In the genomic region with DNA sequence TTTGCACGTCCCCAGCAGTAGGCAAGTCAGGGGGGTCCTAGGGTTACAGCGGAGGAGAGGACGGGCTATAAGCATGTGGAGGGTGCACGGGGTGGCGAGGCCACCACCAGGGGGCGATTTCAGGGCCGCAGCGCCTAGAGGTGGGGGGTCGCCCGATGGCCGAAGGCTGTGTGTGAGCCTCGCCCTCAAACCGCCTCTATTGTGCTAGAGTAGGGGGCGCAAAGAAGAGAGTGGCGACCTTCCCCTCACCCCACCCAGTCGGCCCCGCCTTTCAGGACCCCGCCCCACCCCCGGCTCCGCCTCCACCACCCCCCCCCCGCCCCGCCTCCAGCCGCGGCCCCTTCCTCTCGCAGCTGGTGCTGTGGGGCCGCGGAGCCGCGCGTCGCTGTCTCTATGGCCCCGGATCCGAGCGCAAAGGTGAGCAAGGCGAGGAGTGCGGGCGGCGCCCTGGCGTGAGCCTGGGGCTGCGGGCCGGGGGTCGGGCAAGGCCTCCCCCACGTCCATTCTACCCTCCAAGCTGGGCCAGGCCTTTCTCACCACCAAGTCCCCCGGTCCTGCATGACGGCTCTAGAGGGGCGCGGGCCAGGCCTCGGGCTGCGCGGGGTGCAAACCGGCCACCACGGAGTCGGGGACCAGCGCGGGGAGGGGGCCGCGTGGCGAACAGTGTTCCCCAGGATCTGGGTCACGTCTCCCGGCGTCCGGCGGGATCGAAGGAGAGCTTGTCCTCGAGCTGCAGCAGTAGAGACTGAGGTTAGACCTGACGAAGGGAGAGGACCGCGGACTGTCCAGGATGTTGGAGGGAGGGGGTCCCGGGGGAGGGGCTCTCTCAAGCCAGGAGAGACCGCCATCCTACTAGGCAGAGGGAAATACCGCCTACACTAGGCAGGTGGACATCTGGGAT, we compare ENCODE assay signal across 8 cellular contexts. TPM values are rescaled to one million over a fixed set of nuclear protein-coding genes. Genes with fewer than 3 reads are reported as not detected.
DNase-seq lines count a peak whose midpoint lies in the region; ATAC-seq and TF ChIP-seq lines count a peak whose summit lies in the region.

SEMA4G (plus strand) TSS at position 330 of the 901 bp plus-strand sequence. CDS start 3,409 bp downstream, outside the sequence.

- no peaks in the 10 kb centered on the region for H3K9me3 ChIP-seq in adrenal gland (replicated peaks in 1 of 3)

- peak within 1 kb of the TSS in 3 of 4 donors; percentile 19 to 83 (median 57) for H3K4me3 ChIP-seq in adrenal gland

- peaks cover 0 to 15% of the 10 kb centered on the region in 2 donors for H3K36me3 ChIP-seq in adrenal gland (replicated peaks in 1 of 2)

- H3K27me3 ChIP-seq in adrenal gland = no peaks in the 10 kb centered on the region

- peak; percentile 38 for DNase-seq in COLO668 (lab: John Stamatoyannopoulos, UW; ENCODE audit: unreplicated experiment)
- peak; percentile 20 for DNase-seq in RPMI7951 (ENCODE audit: low read depth)
- DNase-seq in adrenal gland = peak in 5 of 7 donors; percentile 35 to 68 (median 49)
- peak; percentile 66 for DNase-seq in hepatic stellate cell (ENCODE audit: low spot score)
- DNase-seq in sciatic nerve (ENCODE audit: low spot score) = peak; percentile 74

- peak; percentile 59 to 82 (median 62) for TF ChIP-seq CTCF in adrenal gland (IDR thresholded peaks at IDR 0.05)

- H3K27ac ChIP-seq in adrenal gland = peak within 1 kb of the TSS in 2 of 5 donors; percentile 3 to 50

- ATAC-seq in GM21786 (IDR thresholded peaks at IDR 0.05; ENCODE audit: unreplicated experiment) = peak; percentile 64
- peak; percentile 79 for ATAC-seq in sciatic nerve
- ATAC-seq in HG02970 (IDR thresholded peaks at IDR 0.05; ENCODE audit: low FRiP score, unreplicated experiment) = no peak
- ATAC-seq in HG02840 (IDR thresholded peaks at IDR 0.05; ENCODE audit: low FRiP score, unreplicated experiment) = no peak

- 1 to 2% (median 2%) methylated on average over 11 to 71 of the region's 71 CpGs for WGBS in adrenal gland, 4 donors

- TF ChIP-seq POLR2A in adrenal gland (IDR thresholded peaks at IDR 0.05) = no peak

- peaks cover 7 to 23% of the 10 kb centered on the region in 2 donors for H3K4me1 ChIP-seq in adrenal gland (replicated peaks in 1 of 2)

- intact Hi-C loops in adrenal gland (cut with DNase I) (no loop called here), sciatic nerve (cut with DNase I) (no loop called here)

RNA-seq across cellular contexts. Expression of gene SEMA4G, which starts in this region (rescaled TPM):
- total RNA-seq in RPMI7951 (2014; rRNA removed; shearing (Covaris generic)) = 0.49 and 0.84 TPM in 2 replicates
- total RNA-seq in adrenal gland = 10 to 100 TPM in 4 of 8 donors, 1 to 10 TPM in 4; 6.0 to 21.5 (median 11.9) TPM
- polyA plus RNA-seq in adrenal gland = 10 to 100 TPM; 14.1 to 16.8 (median 14.3) TPM
- total RNA-seq in sciatic nerve = 15.3 TPM

Comparison
In these comparisons a context has a peak if more than half of its experiments do, and no peak if none do; other contexts are left out.
1. Peak in DNase-seq in RPMI7951; RNA of the gene not detected or under 1 TPM.
2. DNase-seq: peak in every context shown above with its lines; median percentile 74 in sciatic nerve; 66 in hepatic stellate cell; 49 in adrenal gland; 38 in COLO668; 20 in RPMI7951.
3. ATAC-seq: peak in GM21786 (single experiment) and sciatic nerve (single experiment); none in HG02970 (single experiment) and HG02840 (single experiment).